In the genomic region with DNA sequence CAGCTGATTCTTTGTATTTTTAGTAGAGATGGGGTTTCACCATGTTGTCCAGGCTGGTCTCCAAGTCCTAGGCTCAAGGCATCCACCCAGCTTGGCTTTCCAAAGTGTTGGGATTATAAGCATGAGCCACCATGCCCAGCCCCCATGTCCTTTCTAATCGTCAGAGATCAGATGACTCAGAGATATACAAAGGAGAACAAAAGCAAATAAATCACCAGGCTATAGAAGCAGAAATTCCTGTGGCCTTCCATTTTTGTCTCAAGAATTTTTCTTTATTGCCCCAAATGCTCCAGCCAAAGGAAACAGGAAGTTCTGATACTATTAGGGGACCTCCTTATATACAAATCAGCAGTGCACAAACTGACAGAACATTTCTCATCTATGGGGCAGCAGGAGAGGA, we compare ENCODE assay signal across 14 cellular contexts.
A peak's percentile ranks its signal among the peaks of the same experiment; 100 is the strongest.
DNase-seq lines count a peak whose midpoint lies in the region; ATAC-seq and TF ChIP-seq lines count a peak whose summit lies in the region.
"Had no signal": no experiment of that assay in that cellular context is flagged by ENCODE, and none has a peak within 500 bp of the region (broad histone marks: within the 10 kb centered on the region; RNA-seq: fewer than 3 reads in every experiment).

No MANE protein-coding gene starts in this region.

- peaks cover 0 to 39% (median 16%) of the 10 kb centered on the region in 11 donors for H3K9me3 ChIP-seq in heart right ventricle
- H3K9me3 ChIP-seq: colonic mucosa had no signal

- H3K36me3 ChIP-seq in heart right ventricle = no peaks in the 10 kb centered on the region
- H3K36me3 ChIP-seq: colonic mucosa had no signal

- no peaks in the 10 kb centered on the region for H3K27me3 Mint-ChIP-seq in chondrocyte (ENCODE audit: low read depth)
- H3K27me3 Mint-ChIP-seq: IgD-negative memory B cell had no signal

- H3K27ac Mint-ChIP-seq in chondrocyte (ENCODE audit: unreplicated experiment) = peak overlapping the region; percentile 43
- H3K27ac Mint-ChIP-seq: activated T-cell treated with anti-CD3 and anti-CD28 coated beads, Interleukin-2, amount 50 U/mL, for 72 hours; IgD-negative memory B cell; naive B cell had no signal

- H3K9me3 Mint-ChIP-seq in chondrocyte (ENCODE audit: low read depth) = peaks cover 30% of the 10 kb centered on the region

- H3K4me3 Mint-ChIP-seq in chondrocyte (ENCODE audit: unreplicated experiment) = no peak overlapping the region
- H3K4me3 Mint-ChIP-seq: activated T-cell treated with anti-CD3 and anti-CD28 coated beads, Interleukin-2, amount 50 U/mL, for 72 hours; IgD-negative memory B cell; naive B cell had no signal

- H3K4me3 ChIP-seq in heart right ventricle = no peak overlapping the region
- H3K4me3 ChIP-seq: colonic mucosa, tibial artery had no signal

- no peaks in the 10 kb centered on the region for H3K4me1 ChIP-seq in heart right ventricle
- H3K4me1 ChIP-seq: colonic mucosa, tibial artery had no signal

- H3K27ac ChIP-seq in heart right ventricle = no peak overlapping the region
- H3K27ac ChIP-seq: colonic mucosa, tibial artery had no signal

- intact Hi-C loops in heart right ventricle (cut with DNase I) = no loop called here

- TF ChIP-seq CTCF in chondrocyte (IDR thresholded peaks at IDR 0.05) (no peak), heart right ventricle (IDR thresholded peaks at IDR 0.05) (no peak)

- H3K36me3 Mint-ChIP-seq in chondrocyte (ENCODE audit: low read depth) = peaks cover 5% of the 10 kb centered on the region

- DNase-seq in Caki2 (ENCODE audit: low read depth) (peak; percentile 3), LoVo (ENCODE audit: low spot score) (peak; percentile 57), chondrocyte (ENCODE audit: low spot score) (no peak), kidney glomerular epithelial cell (lab: John Stamatoyannopoulos, UW) (peak; percentile 13), heart right ventricle (no peak), COLO829 (ENCODE audit: low spot score) (no peak)
- no peak for DNase-seq in stimulated activated naive CD8-positive, alpha-beta T cell treated with anti-CD3 and anti-CD28 coated beads, Interleukin-15, Interleukin-2, amounts not matched to agents 100 U/mL and 50 U/mL, for 24 hours
- DNase-seq: activated CD4-positive, alpha-beta T cell treated with anti-CD3 and anti-CD28 coated beads, Interleukin-2, amount 50 U/mL, for 48 hours; activated T-cell treated with anti-CD3 and anti-CD28 coated beads, Interleukin-2, amount 50 U/mL, for 72 hours; colonic mucosa; naive B cell; tibial artery had no signal

- peaks cover 4% of the 10 kb centered on the region for H3K4me1 Mint-ChIP-seq in chondrocyte (ENCODE audit: low read depth)
- H3K4me1 Mint-ChIP-seq: IgD-negative memory B cell, naive B cell had no signal

- 67 to 76% methylated on average over 1 of the region's 1 CpG for WGBS in heart right ventricle, 2 donors

- H3K27me3 ChIP-seq in heart right ventricle = no peaks in the 10 kb centered on the region
- H3K27me3 ChIP-seq: colonic mucosa, tibial artery had no signal

- in situ Hi-C loops in Caki2 (cut with HindIII; ENCODE audit: low pct_unique_long_range_greater_than_20kb, low sequenced_read_pairs) = no loop called here

- ATAC-seq in stimulated activated naive CD8-positive, alpha-beta T cell treated with anti-CD3 and anti-CD28 coated beads, Interleukin-15, Interleukin-2, amounts not matched to agents 100 U/mL and 50 U/mL, for 24 hours = no peak
- ATAC-seq in heart right ventricle (no peak), GM18517 (IDR thresholded peaks at IDR 0.05; ENCODE audit: unreplicated experiment) (no peak)
- ATAC-seq: activated T-cell treated with anti-CD3 and anti-CD28 coated beads, Interleukin-2, amount 50 U/mL, for 72 hours had no signal

Comparison
In these comparisons a context has a peak if more than half of its experiments do, and no peak if none do; other contexts are left out.
1. DNase-seq: peak in Caki2 (single experiment), LoVo (single experiment) and kidney glomerular epithelial cell (single experiment); none in chondrocyte (single experiment), stimulated activated naive CD8-positive, alpha-beta T cell treated with anti-CD3 and anti-CD28 coated beads, Interleukin-15, Interleukin-2, amounts not matched to agents 100 U/mL and 50 U/mL, for 24 hours (single experiment), heart right ventricle (0 of 2) and COLO829 (single experiment).